Comparison of ENCODE assay signal across 8 cellular contexts in genomic region chr19:48568345-48568886, GRCh38. TPM values are rescaled to one million over a fixed set of nuclear protein-coding genes. Genes with fewer than 3 reads are reported as not detected.
A peak's percentile ranks its signal among the peaks of the same experiment; 100 is the strongest.
DNase-seq lines count a peak whose midpoint lies in the region; ATAC-seq, FAIRE-seq and TF ChIP-seq lines count a peak whose summit lies in the region.

No MANE protein-coding gene starts in this region.

- intact Hi-C loops in right lobe of liver (cut with DNase I) (no loop called here), upper lobe of right lung (cut with DNase I) (no loop called here)

- H3K36me3 Mint-ChIP-seq in natural killer cell treated with Interleukin-12 subunit alpha and Interleukin-12 subunit beta and Interleukin-15 and Interleukin-18, amount 100 ng/mL, for 72 hours = no peaks in the 10 kb centered on the region

- H3K4me3 ChIP-seq in right lobe of liver = no peak overlapping the region
- no peak overlapping the region for H3K4me3 ChIP-seq in upper lobe of right lung

- TF ChIP-seq CTCF in right lobe of liver (IDR thresholded peaks at IDR 0.05) (no peak), upper lobe of right lung (IDR thresholded peaks at IDR 0.05) (no peak), D721Med (IDR thresholded peaks at IDR 0.05; ENCODE audit: insufficient read depth, missing control alignments) (no peak)

- H3K9me3 ChIP-seq in right lobe of liver (no peaks in the 10 kb centered on the region), upper lobe of right lung (no peaks in the 10 kb centered on the region)

- no peak overlapping the region for H3K27ac Mint-ChIP-seq in stimulated activated naive CD8-positive, alpha-beta T cell treated with anti-CD3 and anti-CD28 coated beads, Interleukin-15, amount 100 ng/mL, for 72 hours
- H3K27ac Mint-ChIP-seq in natural killer cell treated with Interleukin-12 subunit alpha and Interleukin-12 subunit beta and Interleukin-15 and Interleukin-18, amount 100 ng/mL, for 72 hours = no peak overlapping the region

- H3K27ac ChIP-seq in right lobe of liver (no peak overlapping the region), upper lobe of right lung (peak overlapping the region; percentile 65)

- H3K27me3 Mint-ChIP-seq in stimulated activated naive CD8-positive, alpha-beta T cell treated with anti-CD3 and anti-CD28 coated beads, Interleukin-15, amount 100 ng/mL, for 72 hours = peaks cover 24% of the 10 kb centered on the region
- peaks cover 0 to 6% of the 10 kb centered on the region in 2 donors for H3K27me3 Mint-ChIP-seq in natural killer cell treated with Interleukin-12 subunit alpha and Interleukin-12 subunit beta and Interleukin-15 and Interleukin-18, amount 100 ng/mL, for 72 hours

- no peak overlapping the region for H3K4me3 Mint-ChIP-seq in stimulated activated naive CD8-positive, alpha-beta T cell treated with anti-CD3 and anti-CD28 coated beads, Interleukin-15, amount 100 ng/mL, for 72 hours
- H3K4me3 Mint-ChIP-seq in natural killer cell treated with Interleukin-12 subunit alpha and Interleukin-12 subunit beta and Interleukin-15 and Interleukin-18, amount 100 ng/mL, for 72 hours = no peak overlapping the region

- ATAC-seq in right lobe of liver (peak; percentile 61 to 99 (median 68)), upper lobe of right lung (peak; percentile 93)
- no peak for ATAC-seq in stimulated activated naive CD8-positive, alpha-beta T cell treated with anti-CD3 and anti-CD28 coated beads, Interleukin-15, amount 100 ng/mL, for 72 hours
- ATAC-seq in natural killer cell treated with Interleukin-12 subunit alpha and Interleukin-12 subunit beta and Interleukin-15 and Interleukin-18, amount 100 ng/mL, for 72 hours = no peak

- no peaks in the 10 kb centered on the region for H3K4me1 ChIP-seq in right lobe of liver
- H3K4me1 ChIP-seq in upper lobe of right lung = peaks cover 4% of the 10 kb centered on the region

- H3K9me3 Mint-ChIP-seq in stimulated activated naive CD8-positive, alpha-beta T cell treated with anti-CD3 and anti-CD28 coated beads, Interleukin-15, amount 100 ng/mL, for 72 hours = no peaks in the 10 kb centered on the region
- no peaks in the 10 kb centered on the region for H3K9me3 Mint-ChIP-seq in natural killer cell treated with Interleukin-12 subunit alpha and Interleukin-12 subunit beta and Interleukin-15 and Interleukin-18, amount 100 ng/mL, for 72 hours

- DNase-seq in D341Med (ENCODE audit: low spot score) (peak; percentile 52), NCI-H2029 treated with DMSO at 0.1 percent for 48 hours (lab: John Stamatoyannopoulos, UW) (peak; percentile 75), dermis blood vessel endothelial cell (peak; percentile 80), right lobe of liver (peak in 2 of 3 donors; percentile 54 to 77), upper lobe of right lung (peak; percentile 91), D721Med (ENCODE audit: insufficient read length, low spot score) (no peak)
- DNase-seq in stimulated activated naive CD8-positive, alpha-beta T cell treated with anti-CD3 and anti-CD28 coated beads, Interleukin-15, amount 100 ng/mL, for 72 hours = no peak
- no peak for DNase-seq in natural killer cell treated with Interleukin-12 subunit alpha and Interleukin-12 subunit beta and Interleukin-15 and Interleukin-18, amount 100 ng/mL, for 72 hours (ENCODE audit: low spot score)

- no peak for FAIRE-seq in D721Med (lab: Jason Lieb, UNC)

- 2% methylated on average over 9 of the region's 19 CpGs for WGBS in right lobe of liver (ENCODE audit: insufficient coverage, low coverage, low lambda C conversion rate, missing lambda C conversion rate)

- peaks cover 8% of the 10 kb centered on the region for H3K4me1 Mint-ChIP-seq in stimulated activated naive CD8-positive, alpha-beta T cell treated with anti-CD3 and anti-CD28 coated beads, Interleukin-15, amount 100 ng/mL, for 72 hours
- no peaks in the 10 kb centered on the region for H3K4me1 Mint-ChIP-seq in natural killer cell treated with Interleukin-12 subunit alpha and Interleukin-12 subunit beta and Interleukin-15 and Interleukin-18, amount 100 ng/mL, for 72 hours (ENCODE audit: low read depth in 2 of 2)

- TF ChIP-seq POLR2A in right lobe of liver (IDR thresholded peaks at IDR 0.05) = no peak

- no peaks in the 10 kb centered on the region for H3K36me3 ChIP-seq in right lobe of liver
- no peaks in the 10 kb centered on the region for H3K36me3 ChIP-seq in upper lobe of right lung

- H3K27me3 ChIP-seq in right lobe of liver (no peaks in the 10 kb centered on the region), upper lobe of right lung (no peaks in the 10 kb centered on the region)

RNA-seq across cellular contexts. Expression of gene SULT2B1, which starts 16.4 kb away (rescaled TPM):
- total RNA-seq in dermis blood vessel endothelial cell = 0.42 TPM in 1 of 2 replicates, not detected in the other
- total RNA-seq in right lobe of liver = under 1 TPM in 1 of 6 experiments, not detected in 5; 0.61 TPM
- total RNA-seq in upper lobe of right lung = 20.4 TPM
- not detected for total RNA-seq in natural killer cell treated with Interleukin-12 subunit alpha and Interleukin-12 subunit beta and Interleukin-15 and Interleukin-18, amount 100 ng/mL, for 72 hours

RNA-seq across cellular contexts. Expression of gene SPACA4, which starts 38.1 kb away (rescaled TPM):
- total RNA-seq in dermis blood vessel endothelial cell (not detected in 2 replicates), right lobe of liver (not detected), upper lobe of right lung (0.98 TPM)
- total RNA-seq in natural killer cell treated with Interleukin-12 subunit alpha and Interleukin-12 subunit beta and Interleukin-15 and Interleukin-18, amount 100 ng/mL, for 72 hours = not detected

RNA-seq across cellular contexts. Expression of gene FAM83E, which starts 46.5 kb away (rescaled TPM):
- 0.51 TPM in 1 of 2 replicates, not detected in the other for total RNA-seq in dermis blood vessel endothelial cell
- under 1 TPM in 2 of 6 experiments, not detected in 4; 0.22 to 0.37 TPM for total RNA-seq in right lobe of liver
- 31.1 TPM for total RNA-seq in upper lobe of right lung
- total RNA-seq in natural killer cell treated with Interleukin-12 subunit alpha and Interleukin-12 subunit beta and Interleukin-15 and Interleukin-18, amount 100 ng/mL, for 72 hours = 10 to 100 TPM in 1 of 2 donors, 1 to 10 TPM in 1; 3.5 to 13.7 TPM

RNA-seq across cellular contexts. Expression of gene RPL18, which starts 50.6 kb away (rescaled TPM):
- total RNA-seq in dermis blood vessel endothelial cell (1,626 and 2,230 TPM in 2 replicates), right lobe of liver (100 to 1,000 TPM; 355 to 867 (median 385) TPM), upper lobe of right lung (1,025 TPM)
- total RNA-seq in natural killer cell treated with Interleukin-12 subunit alpha and Interleukin-12 subunit beta and Interleukin-15 and Interleukin-18, amount 100 ng/mL, for 72 hours = 1,000 to 10,000 TPM; 1,029 to 1,552 TPM

RNA-seq across cellular contexts. Expression of gene SPHK2, which starts 50.9 kb away (rescaled TPM):
- total RNA-seq in dermis blood vessel endothelial cell = 8.8 and 12.6 TPM in 2 replicates
- 10 to 100 TPM; 11.4 to 30.1 (median 17.2) TPM for total RNA-seq in right lobe of liver
- 23.3 TPM for total RNA-seq in upper lobe of right lung
- 10 to 100 TPM; 37.9 to 71.4 TPM for total RNA-seq in natural killer cell treated with Interleukin-12 subunit alpha and Interleukin-12 subunit beta and Interleukin-15 and Interleukin-18, amount 100 ng/mL, for 72 hours

Comparison
In these comparisons a context has a peak if more than half of its experiments do, and no peak if none do; other contexts are left out.
1. DNase-seq: peak in D341Med (single experiment), NCI-H2029 treated with DMSO at 0.1 percent for 48 hours (single experiment), dermis blood vessel endothelial cell (single experiment), right lobe of liver (2 of 3) and upper lobe of right lung (single experiment); none in stimulated activated naive CD8-positive, alpha-beta T cell treated with anti-CD3 and anti-CD28 coated beads, Interleukin-15, amount 100 ng/mL, for 72 hours (0 of 2), D721Med (single experiment) and natural killer cell treated with Interleukin-12 subunit alpha and Interleukin-12 subunit beta and Interleukin-15 and Interleukin-18, amount 100 ng/mL, for 72 hours (single experiment).
2. ATAC-seq: peak in right lobe of liver (4 of 4) and upper lobe of right lung (single experiment); none in stimulated activated naive CD8-positive, alpha-beta T cell treated with anti-CD3 and anti-CD28 coated beads, Interleukin-15, amount 100 ng/mL, for 72 hours (single experiment) and natural killer cell treated with Interleukin-12 subunit alpha and Interleukin-12 subunit beta and Interleukin-15 and Interleukin-18, amount 100 ng/mL, for 72 hours (0 of 2).
3. RNA of gene SULT2B1, which starts 16.4 kb away (total RNA-seq): 20.4 TPM in upper lobe of right lung (single experiment); 0.61 TPM in right lobe of liver, 0.42 TPM in dermis blood vessel endothelial cell and not detected in natural killer cell treated with Interleukin-12 subunit alpha and Interleukin-12 subunit beta and Interleukin-15 and Interleukin-18, amount 100 ng/mL, for 72 hours; every median in the first group is over 10 times any median in the second.